12 cellular contexts compared by ENCODE assay signal in the genomic region with DNA sequence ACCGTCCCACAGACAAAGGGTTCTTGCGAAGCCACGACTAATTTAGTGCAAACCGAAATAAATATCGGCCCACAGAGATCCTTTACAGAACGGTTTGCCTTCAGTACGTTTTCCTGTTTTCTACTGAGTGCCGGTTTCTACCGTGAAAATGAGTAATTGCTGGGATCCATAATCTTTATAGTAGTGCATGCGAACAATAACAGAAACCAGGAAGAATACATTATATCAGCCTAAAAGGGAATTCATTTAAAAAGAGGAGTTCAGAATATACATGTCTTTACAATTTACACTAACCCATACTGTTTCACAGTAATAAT. TPM values are rescaled to one million over a fixed set of nuclear protein-coding genes. Genes with fewer than 3 reads are reported as not detected.
A peak's percentile ranks its signal among the peaks of the same experiment; 100 is the strongest.
DNase-seq lines count a peak whose midpoint lies in the region; ATAC-seq and TF ChIP-seq lines count a peak whose summit lies in the region.
"Had no signal": no experiment of that assay in that cellular context is flagged by ENCODE, and none has a peak within 500 bp of the region (broad histone marks: within the 10 kb centered on the region; RNA-seq: fewer than 3 reads in every experiment).

No MANE protein-coding gene starts in this region.

- H3K4me2 ChIP-seq in mesenchymal stem cell (ENCODE audit: low read length, poor library complexity, severe bottlenecking) (peak overlapping the region; percentile 92), PC-9 (no peak overlapping the region)

- no peaks in the 10 kb centered on the region for H4K20me1 ChIP-seq in PC-9 (ENCODE audit: insufficient read depth)

- in situ Hi-C loops in brain microvascular endothelial cell (cut with HindIII; ENCODE audit: low pct_ligation_motif_present, low sequenced_read_pairs), result no loop called here

- 8% methylated on average over 8 of the region's 10 CpGs for WGBS in mesenchymal stem cell

- ATAC-seq in GM18858 (IDR thresholded peaks at IDR 0.05; ENCODE audit: unreplicated experiment) (no peak), HG03469 (IDR thresholded peaks at IDR 0.05; ENCODE audit: unreplicated experiment) (no peak)
- ATAC-seq: sciatic nerve had no signal

- H2AFZ ChIP-seq in ACC112 (ENCODE audit: low read length, unreplicated experiment), result no peak overlapping the region
- no peak overlapping the region for H2AFZ ChIP-seq in mesenchymal stem cell (ENCODE audit: low read depth, low read length)
- no peak overlapping the region for H2AFZ ChIP-seq in PC-9

- H3K9ac ChIP-seq in mesenchymal stem cell (ENCODE audit: low read length), result peak overlapping the region; percentile 73

- POLR2A ChIA-PET in HEK293 (lab: Yijun Ruan, JAX) (interaction anchor here (1.4 kb wide), 1 partner anchor 401 kb away, joined by 3 read pairs; the partner anchor contains the start of gene RSPO3), PC-9 (lab: Charles Lee; ENCODE audit: unreplicated experiment) (no interaction called here)

- no peak overlapping the region for H3K14ac ChIP-seq in mesenchymal stem cell (ENCODE audit: low read length in 2 of 2)

- BruUV-seq in PC-9 (replicated peaks; lab: Mats Ljungman, UMichigan), result no TSS peak

- no peak overlapping the region for H3K27ac ChIP-seq in ACC112 (ENCODE audit: low read depth, low read length)
- no peak overlapping the region; the same call in 1 of the 2 replicates for H3K27ac ChIP-seq in HEK293 (ENCODE audit: extremely low read depth, low read depth, low read length)
- H3K27ac ChIP-seq in brain microvascular endothelial cell, result peak overlapping the region; percentile 46
- peak overlapping the region; percentile 94 for H3K27ac ChIP-seq in mesenchymal stem cell (ENCODE audit: low read length, poor library complexity, severe bottlenecking)
- no peak overlapping the region for H3K27ac ChIP-seq in PC-9

- H2BK5ac ChIP-seq in mesenchymal stem cell (ENCODE audit: low read depth, low read length, poor library complexity, severe bottlenecking), result peak overlapping the region; percentile 76

- H4K8ac ChIP-seq in mesenchymal stem cell (ENCODE audit: low read length), result no peak overlapping the region

- H3K27me3 ChIP-seq in ACC112 (ENCODE audit: insufficient read depth, low read length), result peaks cover 68% of the 10 kb centered on the region
- no peaks in the 10 kb centered on the region for H3K27me3 ChIP-seq in brain microvascular endothelial cell (replicated peaks)
- no peaks in the 10 kb centered on the region for H3K27me3 ChIP-seq in mesenchymal stem cell (ENCODE audit: control insufficient read depth in 1 of 2, insufficient read depth in 1 of 2, low read length in 2 of 2)
- H3K27me3 ChIP-seq in PC-9 (ENCODE audit: insufficient read depth, low read depth), result peaks cover 22% of the 10 kb centered on the region; the same call in 1 of the 2 replicates

- H2BK15ac ChIP-seq in mesenchymal stem cell (ENCODE audit: low read depth, poor library complexity, severe bottlenecking), result no peak overlapping the region

- no peak overlapping the region for H2BK120ac ChIP-seq in mesenchymal stem cell (ENCODE audit: low read depth, low read length)

- CTCF ChIA-PET in HEK293 (lab: Yijun Ruan, JAX) (interaction anchor here (1.5 to 3.2 kb wide), 3 partner anchors 9 to 28 kb away, joined by 6 to 16 read pairs (median 6); no protein-coding TSS in a partner anchor), PC-9 (lab: Charles Lee) (no interaction called here)

- H3K79me2 ChIP-seq in ACC112 (ENCODE audit: control insufficient read depth, insufficient read depth, low read length, unreplicated experiment) (no peaks in the 10 kb centered on the region), PC-9 (ENCODE audit: low read depth) (no peaks in the 10 kb centered on the region)

- intact Hi-C loops in PC-9 (cut with micrococcal nuclease; ENCODE audit: unreplicated experiment), result loop anchor here (5.0 kb wide), 2 partner anchors 37 to 52 kb away; no protein-coding TSS in a partner anchor

- no peak overlapping the region for H3K4ac ChIP-seq in mesenchymal stem cell (ENCODE audit: low read depth in 1 of 2, low read length in 2 of 2)

- no peak overlapping the region for H4K91ac ChIP-seq in mesenchymal stem cell (ENCODE audit: low read length)

- H3K9me3 ChIP-seq in HEK293 (ENCODE audit: control insufficient read depth, insufficient read depth, low read depth, low read length) (no peaks in the 10 kb centered on the region), mesenchymal stem cell (ENCODE audit: control insufficient read depth, low read length) (no peaks in the 10 kb centered on the region), PC-9 (ENCODE audit: insufficient read depth, low read depth) (no peaks in the 10 kb centered on the region)

- no peak for TF ChIP-seq CTCF in HEK293 (tag by site-specific recombination; IDR thresholded peaks at IDR 0.05)
- no peak for TF ChIP-seq CTCF in brain microvascular endothelial cell (IDR thresholded peaks at IDR 0.05; ENCODE audit: low read depth, low read length, missing control alignments)
- no peak for TF ChIP-seq CTCF in PC-9 (conservative IDR thresholded peaks at IDR 0.05)

- no peak overlapping the region for H2BK12ac ChIP-seq in mesenchymal stem cell (ENCODE audit: low read length in 2 of 2)

- H3K79me1 ChIP-seq in mesenchymal stem cell (replicated peaks; ENCODE audit: low read length, poor library complexity, severe bottlenecking), result peaks cover 4% of the 10 kb centered on the region

- H3K4me1 ChIP-seq in ACC112 (ENCODE audit: control insufficient read depth, insufficient read depth, low read length, unreplicated experiment) (no peaks in the 10 kb centered on the region), HEK293 (ENCODE audit: control insufficient read depth, insufficient read depth, low read length) (peaks cover 3% of the 10 kb centered on the region; the same call in 1 of the 2 replicates), mesenchymal stem cell (ENCODE audit: control insufficient read depth, insufficient read depth, low read depth, low read length) (peaks cover 10% of the 10 kb centered on the region), PC-9 (replicated peaks; ENCODE audit: insufficient read depth) (peaks cover 9% of the 10 kb centered on the region; the same call in 1 of the 2 replicates)

- H3K18ac ChIP-seq in mesenchymal stem cell (ENCODE audit: low read depth in 1 of 2, low read length in 2 of 2), result no peak overlapping the region

- no peak overlapping the region for H2AK5ac ChIP-seq in mesenchymal stem cell (ENCODE audit: low read length, severe bottlenecking)

- H3K36me3 ChIP-seq in ACC112 (ENCODE audit: insufficient read depth, low read length) (no peaks in the 10 kb centered on the region), HEK293 (ENCODE audit: control insufficient read depth in 2 of 2, insufficient read depth in 1 of 2, low read length in 2 of 2) (no peaks in the 10 kb centered on the region), brain microvascular endothelial cell (replicated peaks) (no peaks in the 10 kb centered on the region), mesenchymal stem cell (ENCODE audit: control insufficient read depth in 1 of 2, insufficient read depth in 2 of 2, low read depth in 1 of 2, low read length in 2 of 2) (peaks cover 0 to 8% of the 10 kb centered on the region in 2 experiments), PC-9 (ENCODE audit: low read depth) (no peaks in the 10 kb centered on the region)

- peak overlapping the region; percentile 69 for H3K4me3 ChIP-seq in ACC112 (ENCODE audit: low read depth, low read length)
- peak overlapping the region; percentile 43 for H3K4me3 ChIP-seq in HEK293 (ENCODE audit: low read depth, low read length)
- peak overlapping the region; percentile 54 for H3K4me3 ChIP-seq in brain microvascular endothelial cell (ENCODE audit: low read depth, low read length)
- H3K4me3 ChIP-seq in mesenchymal stem cell (ENCODE audit: insufficient read depth in 1 of 2, low read depth in 1 of 2, low read length in 2 of 2), result peak overlapping the region; percentile 51 to 78
- no peak overlapping the region for H3K4me3 ChIP-seq in PC-9

- H3K9me2 ChIP-seq in PC-9 (ENCODE audit: insufficient read depth), result no peaks in the 10 kb centered on the region; the same call in 1 of the 2 replicates

- DNase-seq in brain microvascular endothelial cell (no peak), mesenchymal stem cell (no peak), NCI-H187 treated with DMSO at 0.1 percent for 48 hours (lab: John Stamatoyannopoulos, UW) (no peak), PC-9 (no peak)
- DNase-seq: activated effector memory CD4-positive, alpha-beta T cell treated with Interleukin-2 at 50 U/mL for 16 hours; SW 1271 had no signal

- H3F3A ChIP-seq in PC-9 (ENCODE audit: insufficient read depth, low read depth), result 0 out of 2 replicates have a peak, but pooled peaks cover 11% of the 10 kb centered on the region

- no peak overlapping the region for H3K23ac ChIP-seq in mesenchymal stem cell (ENCODE audit: low read length in 2 of 2)

TF ChIP-seq in HEK293, 187 proteins besides CTCF, POLR2A, EP300 and RAD21 (continues in another document):
- TF ChIP-seq ZNF707 (tag by site-specific recombination; IDR thresholded peaks at IDR 0.05) (no peak), ZNF561 (tag by site-specific recombination; IDR thresholded peaks at IDR 0.05; ENCODE audit: borderline replicate concordance) (no peak)
- TF ChIP-seq, protein P1, sequence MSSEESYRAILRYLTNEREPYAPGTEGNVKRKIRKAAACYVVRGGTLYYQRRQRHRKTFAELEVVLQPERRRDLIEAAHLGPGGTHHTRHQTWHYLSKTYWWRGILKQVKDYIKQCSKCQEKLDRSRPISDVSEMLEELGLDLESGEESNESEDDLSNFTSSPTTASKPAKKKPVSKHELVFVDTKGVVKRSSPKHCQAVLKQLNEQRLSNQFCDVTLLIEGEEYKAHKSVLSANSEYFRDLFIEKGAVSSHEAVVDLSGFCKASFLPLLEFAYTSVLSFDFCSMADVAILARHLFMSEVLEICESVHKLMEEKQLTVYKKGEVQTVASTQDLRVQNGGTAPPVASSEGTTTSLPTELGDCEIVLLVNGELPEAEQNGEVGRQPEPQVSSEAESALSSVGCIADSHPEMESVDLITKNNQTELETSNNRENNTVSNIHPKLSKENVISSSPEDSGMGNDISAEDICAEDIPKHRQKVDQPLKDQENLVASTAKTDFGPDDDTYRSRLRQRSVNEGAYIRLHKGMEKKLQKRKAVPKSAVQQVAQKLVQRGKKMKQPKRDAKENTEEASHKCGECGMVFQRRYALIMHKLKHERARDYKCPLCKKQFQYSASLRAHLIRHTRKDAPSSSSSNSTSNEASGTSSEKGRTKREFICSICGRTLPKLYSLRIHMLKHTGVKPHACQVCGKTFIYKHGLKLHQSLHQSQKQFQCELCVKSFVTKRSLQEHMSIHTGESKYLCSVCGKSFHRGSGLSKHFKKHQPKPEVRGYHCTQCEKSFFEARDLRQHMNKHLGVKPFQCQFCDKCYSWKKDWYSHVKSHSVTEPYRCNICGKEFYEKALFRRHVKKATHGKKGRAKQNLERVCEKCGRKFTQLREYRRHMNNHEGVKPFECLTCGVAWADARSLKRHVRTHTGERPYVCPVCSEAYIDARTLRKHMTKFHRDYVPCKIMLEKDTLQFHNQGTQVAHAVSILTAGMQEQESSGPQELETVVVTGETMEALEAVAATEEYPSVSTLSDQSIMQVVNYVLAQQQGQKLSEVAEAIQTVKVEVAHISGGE (tag by site-specific recombination; conservative IDR thresholded peaks at IDR 0.05; ENCODE audit: low read depth), result no peak

RNA-seq across cellular contexts. Expression of gene C6orf58, which starts 57.5 kb away (rescaled TPM):
- not detected for polyA plus RNA-seq in mesenchymal stem cell (2013, experiment 1 of 2)
- polyA plus RNA-seq in mesenchymal stem cell (2013, experiment 2 of 2), result not detected
- total RNA-seq in PC-9 (2021), result not detected in 2 replicates
- total RNA-seq: LHCN-M2, sciatic nerve had no signal

Comparison
In these comparisons a context has a peak if more than half of its experiments do, and no peak if none do; other contexts are left out.
1. H3K27ac ChIP-seq: peak in brain microvascular endothelial cell (single experiment) and mesenchymal stem cell (single experiment); none in ACC112 (single experiment), HEK293 (single experiment) and PC-9 (single experiment).